ENCODE assay signal across 12 cellular contexts in genomic region chr3:112407888-112408702, GRCh38.
DNase-seq lines count a peak whose midpoint lies in the region; ATAC-seq, FAIRE-seq and TF ChIP-seq lines count a peak whose summit lies in the region.
"Had no signal": no experiment of that assay in that cellular context is flagged by ENCODE, and none has a peak within 500 bp of the region (broad histone marks: within the 10 kb centered on the region; RNA-seq: fewer than 3 reads in every experiment).

No MANE protein-coding gene starts in this region.

- peak; percentile 31 for ATAC-seq in GM19023 (IDR thresholded peaks at IDR 0.05; ENCODE audit: unreplicated experiment)
- peak; percentile 23 for ATAC-seq in HG02981 (IDR thresholded peaks at IDR 0.05; ENCODE audit: unreplicated experiment)
- no peak for ATAC-seq in activated CD8-positive, alpha-beta memory T cell treated with anti-CD3 and anti-CD28 coated beads, Interleukin-2, amount 10 ng/mL, durations not matched to agents 7 days and 5 days
- ATAC-seq: heart right ventricle had no signal

- no peak overlapping the region for H3K4me3 ChIP-seq in endothelial cell of umbilical vein (replicated peaks in 1 of 3; ENCODE audit: insufficient read depth in 1 of 3, low read depth in 1 of 3, low read length in 3 of 3)
- H3K4me3 ChIP-seq: heart right ventricle, SJSA1 had no signal

- intact Hi-C loops in endothelial cell of umbilical vein (cut with micrococcal nuclease), result no loop called here

- no peaks in the 10 kb centered on the region for H3K36me3 Mint-ChIP-seq in stimulated activated naive CD8-positive, alpha-beta T cell treated with anti-CD3 and anti-CD28 coated beads, Interleukin-15, Interleukin-2, amounts not matched to agents 100 ng/mL and 50 ng/mL, for 24 hours (ENCODE audit: low read depth)
- no peaks in the 10 kb centered on the region for H3K36me3 Mint-ChIP-seq in activated CD8-positive, alpha-beta memory T cell treated with anti-CD3 and anti-CD28 coated beads, Interleukin-2, amount 10 ng/mL, durations not matched to agents 7 days and 5 days
- H3K36me3 Mint-ChIP-seq: mesothelial cell of epicardium had no signal

- H3K79me2 ChIP-seq in endothelial cell of umbilical vein (ENCODE audit: control insufficient read depth, insufficient read depth, low read length), result no peaks in the 10 kb centered on the region

- H3K36me3 ChIP-seq in endothelial cell of umbilical vein (ENCODE audit: control insufficient read depth in 2 of 2, extremely low read depth in 1 of 2, insufficient read depth in 2 of 2, low read length in 2 of 2), result no peaks in the 10 kb centered on the region
- H3K36me3 ChIP-seq: heart right ventricle, SJSA1 had no signal

- POLR2A ChIA-PET in endothelial cell of umbilical vein (lab: Charles Lee), result no interaction called here

- H3K4me1 ChIP-seq in endothelial cell of umbilical vein (ENCODE audit: control insufficient read depth, extremely low read depth, insufficient read depth, low read length), result no peaks in the 10 kb centered on the region
- H3K4me1 ChIP-seq: heart right ventricle, SJSA1 had no signal

- no TSS peak for BruUV-seq in endothelial cell of umbilical vein (replicated peaks; lab: Mats Ljungman, UMichigan)

- DNase-seq in endothelial cell of umbilical vein (ENCODE audit: low read depth, low spot score) (no peak), HPDE6-E6E7 (ENCODE audit: extremely low spot score) (no peak), NOMO-1 (lab: John Stamatoyannopoulos, UW; ENCODE audit: unreplicated experiment in 2 of 2) (no peak)
- no peak for DNase-seq in activated CD8-positive, alpha-beta memory T cell treated with anti-CD3 and anti-CD28 coated beads, Interleukin-2, amount 10 ng/mL, durations not matched to agents 7 days and 5 days
- DNase-seq: heart right ventricle, NCI-H1105 treated with DMSO at 0.1 percent for 48 hours, NCI-H748 treated with DMSO at 0.1 percent for 48 hours had no signal

- no peaks in the 10 kb centered on the region for H3K9me1 ChIP-seq in endothelial cell of umbilical vein (replicated peaks; ENCODE audit: control insufficient read depth, extremely low read depth, insufficient read depth, low read length)

- CTCF ChIA-PET in endothelial cell of umbilical vein (lab: Charles Lee), result interaction anchor here (1.0 kb wide), 1 partner anchor 12 kb away, joined by 3 read pairs; no protein-coding TSS in a partner anchor
- CTCF ChIA-PET in activated CD8-positive, alpha-beta memory T cell treated with anti-CD3 and anti-CD28 coated beads, Interleukin-2, amount 10 ng/mL, durations not matched to agents 7 days and 5 days (lab: Charles Lee), result no interaction called here

- no peak for TF ChIP-seq POLR2A in endothelial cell of umbilical vein (IDR thresholded peaks at IDR 0.05; ENCODE audit: low read depth, low read length)

- no peak overlapping the region for H3K4me3 Mint-ChIP-seq in stimulated activated naive CD8-positive, alpha-beta T cell treated with anti-CD3 and anti-CD28 coated beads, Interleukin-15, Interleukin-2, amounts not matched to agents 100 ng/mL and 50 ng/mL, for 24 hours
- no peak overlapping the region for H3K4me3 Mint-ChIP-seq in activated CD8-positive, alpha-beta memory T cell treated with anti-CD3 and anti-CD28 coated beads, Interleukin-2, amount 10 ng/mL, durations not matched to agents 7 days and 5 days
- H3K4me3 Mint-ChIP-seq: mesothelial cell of epicardium had no signal

- H3K9me3 ChIP-seq in endothelial cell of umbilical vein (replicated peaks; ENCODE audit: control insufficient read depth, insufficient read depth, low read length), result no peaks in the 10 kb centered on the region
- H3K9me3 ChIP-seq: SJSA1 had no signal

- no peak overlapping the region for H3K27ac ChIP-seq in endothelial cell of umbilical vein (ENCODE audit: insufficient read depth, low read depth, low read length)
- H3K27ac ChIP-seq: heart right ventricle, SJSA1 had no signal

- no peak overlapping the region for H3K9ac ChIP-seq in endothelial cell of umbilical vein (replicated peaks; ENCODE audit: extremely low read depth, insufficient read depth, low read length)

- no peak overlapping the region for H3K4me2 ChIP-seq in endothelial cell of umbilical vein (ENCODE audit: insufficient read depth, low read length)

- no peak for TF ChIP-seq CTCF in endothelial cell of umbilical vein (IDR thresholded peaks at IDR 0.05; ENCODE audit: extremely low read depth in 1 of 2, insufficient read depth in 1 of 2, low read depth in 1 of 2, low read length in 2 of 2)

- no peaks in the 10 kb centered on the region for H3K9me3 Mint-ChIP-seq in stimulated activated naive CD8-positive, alpha-beta T cell treated with anti-CD3 and anti-CD28 coated beads, Interleukin-15, Interleukin-2, amounts not matched to agents 100 ng/mL and 50 ng/mL, for 24 hours
- no peaks in the 10 kb centered on the region for H3K9me3 Mint-ChIP-seq in activated CD8-positive, alpha-beta memory T cell treated with anti-CD3 and anti-CD28 coated beads, Interleukin-2, amount 10 ng/mL, durations not matched to agents 7 days and 5 days (ENCODE audit: low read depth)
- H3K9me3 Mint-ChIP-seq: mesothelial cell of epicardium had no signal

- no peak overlapping the region for H2AFZ ChIP-seq in endothelial cell of umbilical vein (ENCODE audit: low read depth, low read length)

- FAIRE-seq in endothelial cell of umbilical vein (lab: Jason Lieb, UNC), result peak; percentile 26

- H3K27ac Mint-ChIP-seq in stimulated activated naive CD8-positive, alpha-beta T cell treated with anti-CD3 and anti-CD28 coated beads, Interleukin-15, Interleukin-2, amounts not matched to agents 100 ng/mL and 50 ng/mL, for 24 hours, result peak overlapping the region; percentile 9
- H3K27ac Mint-ChIP-seq in activated CD8-positive, alpha-beta memory T cell treated with anti-CD3 and anti-CD28 coated beads, Interleukin-2, amount 10 ng/mL, durations not matched to agents 7 days and 5 days, result no peak overlapping the region
- H3K27ac Mint-ChIP-seq: mesothelial cell of epicardium had no signal

- no peaks in the 10 kb centered on the region for H3K27me3 ChIP-seq in endothelial cell of umbilical vein (ENCODE audit: control insufficient read depth in 2 of 2, insufficient read depth in 2 of 2, low read length in 2 of 2)
- H3K27me3 ChIP-seq: heart right ventricle, SJSA1 had no signal

- peaks cover 39% of the 10 kb centered on the region for H3K4me1 Mint-ChIP-seq in stimulated activated naive CD8-positive, alpha-beta T cell treated with anti-CD3 and anti-CD28 coated beads, Interleukin-15, Interleukin-2, amounts not matched to agents 100 ng/mL and 50 ng/mL, for 24 hours (ENCODE audit: low read depth)
- peaks cover 12% of the 10 kb centered on the region for H3K4me1 Mint-ChIP-seq in activated CD8-positive, alpha-beta memory T cell treated with anti-CD3 and anti-CD28 coated beads, Interleukin-2, amount 10 ng/mL, durations not matched to agents 7 days and 5 days

- H3K27me3 Mint-ChIP-seq in stimulated activated naive CD8-positive, alpha-beta T cell treated with anti-CD3 and anti-CD28 coated beads, Interleukin-15, Interleukin-2, amounts not matched to agents 100 ng/mL and 50 ng/mL, for 24 hours, result no peaks in the 10 kb centered on the region
- H3K27me3 Mint-ChIP-seq in activated CD8-positive, alpha-beta memory T cell treated with anti-CD3 and anti-CD28 coated beads, Interleukin-2, amount 10 ng/mL, durations not matched to agents 7 days and 5 days, result peaks cover 10% of the 10 kb centered on the region

- dilution Hi-C loops in endothelial cell of umbilical vein (cut with MboI; ENCODE audit: extremely low pct_ligation_motif_present, low sequenced_read_pairs), result no loop called here

- no peaks in the 10 kb centered on the region for H4K20me1 ChIP-seq in endothelial cell of umbilical vein (replicated peaks; ENCODE audit: control insufficient read depth, extremely low read depth, insufficient read depth, low read length)

TF ChIP-seq in endothelial cell of umbilical vein, 7 proteins besides CTCF, POLR2A, EP300 and RAD21:
- no peak for TF ChIP-seq JUN (IDR thresholded peaks at IDR 0.05; ENCODE audit: borderline replicate concordance, insufficient read depth, insufficient read length, low read depth)
- TF ChIP-seq GATA2 (IDR thresholded peaks at IDR 0.05; ENCODE audit: insufficient read depth, insufficient read length, low read depth, low read length), result no peak
- TF ChIP-seq EZH2 (IDR thresholded peaks at IDR 0.05; ENCODE audit: borderline replicate concordance, low read depth, low read length, severe bottlenecking), result no peak
- no peak for TF ChIP-seq FOS (IDR thresholded peaks at IDR 0.05; ENCODE audit: borderline replicate concordance, insufficient read depth, low read length)
- no peak for TF ChIP-seq POLR2AphosphoS5 (IDR thresholded peaks at IDR 0.05; ENCODE audit: insufficient read depth, low read depth, low read length)
- TF ChIP-seq MYC (IDR thresholded peaks at IDR 0.05; ENCODE audit: low read depth, low read length), result no peak
- TF ChIP-seq MAX (IDR thresholded peaks at IDR 0.05; ENCODE audit: insufficient read depth, insufficient read length), result no peak
